22 cellular contexts compared by ENCODE assay signal in genomic region chr12:50276912-50277671, GRCh38. TPM values are rescaled to one million over a fixed set of nuclear protein-coding genes. Genes with fewer than 3 reads are reported as not detected.
A peak's percentile ranks its signal among the peaks of the same experiment; 100 is the strongest.
DNase-seq lines count a peak whose midpoint lies in the region; ATAC-seq, FAIRE-seq and TF ChIP-seq lines count a peak whose summit lies in the region.
"Had no signal": no experiment of that assay in that cellular context is flagged by ENCODE, and none has a peak within 500 bp of the region (broad histone marks: within the 10 kb centered on the region; RNA-seq: fewer than 3 reads in every experiment).

No MANE protein-coding gene starts in this region.

- in situ Hi-C loops in HepG2 (cut with HindIII; ENCODE audit: extremely low pct_ligation_motif_present, low pct_unique_long_range_greater_than_20kb) (no loop called here), mammary epithelial cell (cut with MboI; ENCODE audit: low sequenced_read_pairs in 2 of 2) (no loop called here)

- no peaks in the 10 kb centered on the region for H3K79me2 ChIP-seq in HepG2 (ENCODE audit: insufficient read depth, low read length)
- no peaks in the 10 kb centered on the region for H3K79me2 ChIP-seq in mammary epithelial cell (ENCODE audit: insufficient read depth, low read length)

- no peaks in the 10 kb centered on the region for H3K36me3 Mint-ChIP-seq in activated CD4-positive, alpha-beta T cell treated with anti-CD3 and anti-CD28 coated beads for 36 hours (ENCODE audit: low read depth)
- H3K36me3 Mint-ChIP-seq: activated naive CD8-positive, alpha-beta T cell; CD8-positive, alpha-beta memory T cell; naive thymus-derived CD4-positive, alpha-beta T cell had no signal

- TF ChIP-seq EP300 in HepG2 (IDR thresholded peaks at IDR 0.05; ENCODE audit: low read depth in 2 of 2, low read length in 2 of 2) = no peak
- no peak for TF ChIP-seq EP300 in HepG2 (CRISPR knock-in tag; IDR thresholded peaks at IDR 0.05; ENCODE audit: borderline replicate concordance)

- CTCF ChIA-PET in HepG2 (lab: Yijun Ruan, JAX; ENCODE audit: low intra/inter-chr PET ratio, low total read pairs) = no interaction called here
- CTCF ChIA-PET in mammary epithelial cell (lab: Charles Lee; ENCODE audit: low non-redundant PET) = no interaction called here
- CTCF ChIA-PET in activated CD4-positive, alpha-beta T cell treated with anti-CD3 and anti-CD28 coated beads for 36 hours (lab: Charles Lee) = no interaction called here

- no peak overlapping the region for H2AFZ ChIP-seq in HepG2 (ENCODE audit: low read length)
- H2AFZ ChIP-seq in mammary epithelial cell (ENCODE audit: low read depth, low read length) = no peak overlapping the region

- H3K9ac ChIP-seq in HepG2 (ENCODE audit: insufficient read depth, low read depth, low read length) (no peak overlapping the region), mammary epithelial cell (ENCODE audit: insufficient read depth, low read length) (no peak overlapping the region)

- H3K9me3 ChIP-seq in HepG2 (ENCODE audit: low read length) = no peaks in the 10 kb centered on the region
- H3K9me3 ChIP-seq in right lobe of liver = no peaks in the 10 kb centered on the region
- no peaks in the 10 kb centered on the region for H3K9me3 ChIP-seq in mammary epithelial cell (replicated peaks; ENCODE audit: insufficient read depth, low read length)
- H3K9me3 ChIP-seq in muscle layer of duodenum (ENCODE audit: control insufficient read depth in 1 of 2, low read length in 2 of 2) = no peaks in the 10 kb centered on the region
- no peaks in the 10 kb centered on the region for H3K9me3 ChIP-seq in vagina
- H3K9me3 ChIP-seq: prostate gland had no signal

- no peak for TF ChIP-seq CTCF in HepG2 (CRISPR knock-in tag; IDR thresholded peaks at IDR 0.05)
- no peak for TF ChIP-seq CTCF in right lobe of liver (IDR thresholded peaks at IDR 0.05)
- TF ChIP-seq CTCF in mammary epithelial cell (conservative IDR thresholded peaks at IDR 0.05 in 1 of 2, IDR thresholded peaks at IDR 0.05 in 1 of 2; ENCODE audit: extremely low read depth in 1 of 2, insufficient read depth in 1 of 2, low read depth in 1 of 2, low read length in 2 of 2) = no peak
- TF ChIP-seq CTCF in vagina (IDR thresholded peaks at IDR 0.05) = no peak
- TF ChIP-seq CTCF in foreskin keratinocyte (conservative IDR thresholded peaks at IDR 0.05) = no peak

- no peaks in the 10 kb centered on the region for H4K20me1 ChIP-seq in HepG2 (ENCODE audit: insufficient read depth, low read length)
- H4K20me1 ChIP-seq in mammary epithelial cell (ENCODE audit: insufficient read depth, low read length) = no peaks in the 10 kb centered on the region

- no peaks in the 10 kb centered on the region for H3K27me3 Mint-ChIP-seq in activated CD4-positive, alpha-beta T cell treated with anti-CD3 and anti-CD28 coated beads for 36 hours
- H3K27me3 Mint-ChIP-seq: activated naive CD8-positive, alpha-beta T cell had no signal

- H3K27me3 ChIP-seq in HepG2 (ENCODE audit: control insufficient read depth in 1 of 2, insufficient read depth in 2 of 2, low read length in 2 of 2) (no peaks in the 10 kb centered on the region), right lobe of liver (no peaks in the 10 kb centered on the region), mammary epithelial cell (ENCODE audit: insufficient read depth, low read length) (no peaks in the 10 kb centered on the region), muscle layer of duodenum (ENCODE audit: low read depth, low read length) (no peaks in the 10 kb centered on the region), vagina (no peaks in the 10 kb centered on the region), foreskin keratinocyte (no peaks in the 10 kb centered on the region)

- BruUV-seq in HepG2 (replicated peaks; lab: Mats Ljungman, UMichigan) = no TSS peak
- BruUV-seq in mammary epithelial cell (replicated peaks; lab: Mats Ljungman, UMichigan) = no TSS peak

- TF ChIP-seq POLR2A in HepG2 (IDR thresholded peaks at IDR 0.05; ENCODE audit: insufficient read depth in 1 of 2, low read depth in 2 of 2, low read length in 2 of 2) = no peak
- TF ChIP-seq POLR2A in right lobe of liver (IDR thresholded peaks at IDR 0.05) = no peak
- TF ChIP-seq POLR2A in vagina (IDR thresholded peaks at IDR 0.05) = no peak

- no peak for FAIRE-seq in HepG2 (lab: Jason Lieb, UNC)
- FAIRE-seq: RCC 7860 had no signal

- no peak overlapping the region for H3K27ac Mint-ChIP-seq in activated CD4-positive, alpha-beta T cell treated with anti-CD3 and anti-CD28 coated beads for 36 hours
- H3K27ac Mint-ChIP-seq: activated CD4-positive, alpha-beta memory T cell treated with anti-CD3 and anti-CD28 coated beads, Interleukin-2, amount 10 ng/mL, durations not matched to agents 7 days and 5 days; activated naive CD8-positive, alpha-beta T cell; stimulated activated naive CD8-positive, alpha-beta T cell treated with anti-CD3 and anti-CD28 coated beads, Interleukin-15, Interleukin-2, amounts not matched to agents 100 ng/mL and 50 ng/mL, for 24 hours had no signal

- intact Hi-C loops in HepG2 (cut with micrococcal nuclease; ENCODE audit: unreplicated experiment) (no loop called here), right lobe of liver (cut with DNase I) (no loop called here), mammary epithelial cell (cut with micrococcal nuclease) (no loop called here), vagina (cut with DNase I) (loop anchor here (5.0 kb wide), 1 partner anchor 55 kb away; no protein-coding TSS in a partner anchor)
- intact Hi-C loops in activated CD4-positive, alpha-beta T cell treated with anti-CD3 and anti-CD28 coated beads for 36 hours (cut with DNase I, micrococcal nuclease) = no loop called here

- POLR2A ChIA-PET in HepG2 (lab: Yijun Ruan, JAX) = no interaction called here
- POLR2A ChIA-PET in activated CD4-positive, alpha-beta T cell treated with anti-CD3 and anti-CD28 coated beads for 36 hours (lab: Charles Lee) = no interaction called here

- dilution Hi-C loops in mammary epithelial cell (cut with HindIII; ENCODE audit: low sequenced_read_pairs) = no loop called here

- no peaks in the 10 kb centered on the region for H3K36me3 ChIP-seq in HepG2 (replicated peaks in 1 of 2; ENCODE audit: control insufficient read depth in 1 of 2, insufficient read depth in 2 of 2, low read length in 2 of 2)
- H3K36me3 ChIP-seq in right lobe of liver = no peaks in the 10 kb centered on the region
- H3K36me3 ChIP-seq in mammary epithelial cell (ENCODE audit: insufficient read depth, low read length) = no peaks in the 10 kb centered on the region
- no peaks in the 10 kb centered on the region for H3K36me3 ChIP-seq in muscle layer of duodenum (ENCODE audit: control insufficient read depth in 1 of 2, insufficient read depth in 2 of 2, low read length in 2 of 2)
- H3K36me3 ChIP-seq in vagina = no peaks in the 10 kb centered on the region
- H3K36me3 ChIP-seq: cardiac muscle cell, prostate gland had no signal

- DNase-seq in HepG2 (ENCODE audit: low spot score) (no peak), right lobe of liver (no peak), mammary epithelial cell (peak; percentile 22), vagina (ENCODE audit: extremely low spot score in 2 of 2) (no peak), NCI-H2107 treated with DMSO at 0.1 percent for 48 hours (lab: John Stamatoyannopoulos, UW; ENCODE audit: unreplicated experiment) (no peak), foreskin keratinocyte (no peak)
- DNase-seq in activated CD4-positive, alpha-beta T cell treated with anti-CD3 and anti-CD28 coated beads for 36 hours = no peak
- DNase-seq: activated CD4-positive, alpha-beta memory T cell treated with anti-CD3 and anti-CD28 coated beads, Interleukin-2, amount 10 ng/mL, durations not matched to agents 7 days and 5 days; activated T-cell treated with anti-CD3 and anti-CD28 coated beads, Interleukin-2, amount 50 U/mL, for 48 hours; CD8-positive, alpha-beta memory T cell; effector CD4-positive, alpha-beta T cell; EL; naive thymus-derived CD4-positive, alpha-beta T cell; NCI-H1694; NCI-H526 treated with DMSO at 0.1 percent for 48 hours; WERI-Rb-1 had no signal

- no peak for TF ChIP-seq RAD21 in HepG2 (CRISPR knock-in tag; IDR thresholded peaks at IDR 0.05)

- H3K4me1 ChIP-seq in HepG2 (ENCODE audit: insufficient read depth, low read length) (peaks cover 69% of the 10 kb centered on the region), right lobe of liver (peaks cover 0 to 5% (median 2%) of the 10 kb centered on the region in 4 donors), mammary epithelial cell (ENCODE audit: insufficient read depth, low read length) (peaks cover 4% of the 10 kb centered on the region), muscle layer of duodenum (ENCODE audit: control insufficient read depth in 1 of 2, insufficient read depth in 2 of 2, low read length in 2 of 2) (peaks cover 0 to 3% of the 10 kb centered on the region in 2 donors), vagina (peaks cover under 1% of the 10 kb centered on the region), foreskin keratinocyte (peaks cover 10% of the 10 kb centered on the region)

- no peak; the same call in 2 of the 3 replicates for ATAC-seq in HepG2
- no peak for ATAC-seq in right lobe of liver
- no peak for ATAC-seq in activated CD4-positive, alpha-beta T cell treated with anti-CD3 and anti-CD28 coated beads for 36 hours
- ATAC-seq in foreskin keratinocyte = no peak
- ATAC-seq: naive thymus-derived CD4-positive, alpha-beta T cell had no signal

- H3K4me2 ChIP-seq in HepG2 (ENCODE audit: low read depth, low read length) (no peak overlapping the region), mammary epithelial cell (ENCODE audit: insufficient read depth, low read depth, low read length) (no peak overlapping the region)

- H3K27ac ChIP-seq in HepG2 (ENCODE audit: extremely low read length, insufficient read depth, low read length) = no peak overlapping the region
- no peak overlapping the region for H3K27ac ChIP-seq in right lobe of liver
- no peak overlapping the region for H3K27ac ChIP-seq in mammary epithelial cell (ENCODE audit: insufficient read depth, low read depth, low read length)
- H3K27ac ChIP-seq in muscle layer of duodenum (ENCODE audit: low read length) = peak overlapping the region; percentile 33
- peak overlapping the region; percentile 25 for H3K27ac ChIP-seq in vagina
- H3K27ac ChIP-seq in foreskin keratinocyte = no peak overlapping the region
- H3K27ac ChIP-seq: cardiac muscle cell, WERI-Rb-1 had no signal

- 94% methylated on average over 3 of the region's 3 CpGs for WGBS in HepG2 (ENCODE audit: low lambda C conversion rate)
- WGBS in right lobe of liver (ENCODE audit: insufficient coverage, low coverage, low lambda C conversion rate, missing lambda C conversion rate) = 69% methylated on average over 3 of the region's 3 CpGs
- 100% methylated on average over 3 of the region's 3 CpGs for WGBS in mammary epithelial cell (ENCODE audit: low coverage, missing lambda C conversion rate)

- H3K4me3 ChIP-seq in HepG2 (replicated peaks in 1 of 3; ENCODE audit: insufficient read depth in 1 of 3, low read depth in 2 of 3, low read length in 3 of 3) (no peak overlapping the region), right lobe of liver (no peak overlapping the region), mammary epithelial cell (replicated peaks in 1 of 3; ENCODE audit: insufficient read depth in 1 of 3, low read depth in 2 of 3, low read length in 3 of 3) (no peak overlapping the region), muscle layer of duodenum (ENCODE audit: low read depth in 1 of 2, low read length in 2 of 2) (no peak overlapping the region), vagina (no peak overlapping the region)
- H3K4me3 ChIP-seq: cardiac muscle cell, prostate gland had no signal

- H3K4me3 Mint-ChIP-seq in activated CD4-positive, alpha-beta T cell treated with anti-CD3 and anti-CD28 coated beads for 36 hours = no peak overlapping the region
- H3K4me3 Mint-ChIP-seq: activated CD4-positive, alpha-beta memory T cell treated with anti-CD3 and anti-CD28 coated beads, Interleukin-2, amount 10 ng/mL, durations not matched to agents 7 days and 5 days; activated naive CD8-positive, alpha-beta T cell; CD8-positive, alpha-beta memory T cell; naive thymus-derived CD4-positive, alpha-beta T cell; stimulated activated naive CD8-positive, alpha-beta T cell treated with anti-CD3 and anti-CD28 coated beads, Interleukin-15, Interleukin-2, amounts not matched to agents 100 ng/mL and 50 ng/mL, for 24 hours had no signal

- H3K4me1 Mint-ChIP-seq in activated CD4-positive, alpha-beta T cell treated with anti-CD3 and anti-CD28 coated beads for 36 hours = peaks cover 13% of the 10 kb centered on the region

- H3K9me3 Mint-ChIP-seq in activated CD4-positive, alpha-beta T cell treated with anti-CD3 and anti-CD28 coated beads for 36 hours (ENCODE audit: low read depth) = no peaks in the 10 kb centered on the region
- H3K9me3 Mint-ChIP-seq: activated CD4-positive, alpha-beta memory T cell treated with anti-CD3 and anti-CD28 coated beads, Interleukin-2, amount 10 ng/mL, durations not matched to agents 7 days and 5 days; CD8-positive, alpha-beta memory T cell; naive thymus-derived CD4-positive, alpha-beta T cell; stimulated activated naive CD8-positive, alpha-beta T cell treated with anti-CD3 and anti-CD28 coated beads, Interleukin-15, Interleukin-2, amounts not matched to agents 100 ng/mL and 50 ng/mL, for 24 hours had no signal

RNA-seq across cellular contexts. Expression of gene LIMA1, which starts 6.2 kb away (rescaled TPM):
- total RNA-seq in HepG2 (2016; rRNA removed; fragmentation: Illumina TruSeq; extraction: Trizol) (13.0 and 19.3 TPM in 2 replicates), right lobe of liver (10 to 100 TPM in 5 of 6 experiments, 1 to 10 TPM in 1; 7.3 to 21.9 (median 13.1) TPM), mammary epithelial cell (100 to 1,000 TPM; 398 to 425 TPM), vagina (99.2 TPM), foreskin keratinocyte (512 and 582 TPM in 2 replicates)
- total RNA-seq in HepG2 (2016; cell fraction: cytosol; rRNA removed; fragmentation: Illumina TruSeq; extraction: Trizol; ENCODE audit: low read depth) = 0.91 and 1.6 TPM in 2 replicates
- total RNA-seq in HepG2 (2016; cell fraction: insoluble cytoplasmic fraction; rRNA removed; fragmentation: Illumina TruSeq; extraction: Trizol) = 12.8 and 15.0 TPM in 2 replicates
- 4.2 and 5.4 TPM in 2 replicates for total RNA-seq in HepG2 (2016; cell fraction: membrane; rRNA removed; fragmentation: Illumina TruSeq; extraction: Trizol)
- total RNA-seq in HepG2 (2016; cell fraction: nucleus; rRNA removed; fragmentation: Illumina TruSeq; extraction: Trizol) = 14.1 and 15.9 TPM in 2 replicates
- polyA plus RNA-seq in HepG2 (2011; rRNA removed) (13.9 and 19.8 TPM in 2 replicates), mammary epithelial cell (167 TPM), foreskin keratinocyte (244 and 245 TPM in 2 replicates)
- polyA plus RNA-seq in HepG2 (2011; cell fraction: cytosol; rRNA removed) = 5.0 and 7.4 TPM in 2 replicates
- polyA plus RNA-seq in HepG2 (2011; cell fraction: nucleus; rRNA removed) = 8.8 and 9.7 TPM in 2 replicates
- polyA plus RNA-seq in HepG2 (2012) = 11.5 and 11.9 TPM in 2 replicates
- 0.72 and 1.1 TPM in 2 replicates for polyA plus RNA-seq in HepG2 (2016; cell fraction: cytosol; fragmentation: Illumina TruSeq; extraction: Trizol; ENCODE audit: low read depth)
- 21.3 and 21.6 TPM in 2 replicates for polyA plus RNA-seq in HepG2 (2016; cell fraction: insoluble cytoplasmic fraction; fragmentation: Illumina TruSeq; extraction: Trizol; ENCODE audit: low read depth)
- 1.9 and 2.7 TPM in 2 replicates for polyA plus RNA-seq in HepG2 (2016; cell fraction: membrane; fragmentation: Illumina TruSeq; extraction: Trizol; ENCODE audit: low read depth)
- polyA plus RNA-seq in HepG2 (2016; cell fraction: nucleus; fragmentation: Illumina TruSeq; extraction: Trizol; ENCODE audit: insufficient read depth, low read depth) = 17.1 and 18.0 TPM in 2 replicates
- 21.1 and 72.7 TPM in 2 replicates for polyA minus RNA-seq in HepG2 (2011; rRNA and poly(A)+ RNA removed; ENCODE audit: low replicate concordance)
- polyA minus RNA-seq in HepG2 (2011; cell fraction: cytosol; rRNA and poly(A)+ RNA removed) = 12.9 and 14.3 TPM in 2 replicates
- 22.8 and 23.7 TPM in 2 replicates for polyA minus RNA-seq in HepG2 (2011; cell fraction: nucleus; rRNA and poly(A)+ RNA removed)
- 210 TPM for polyA minus RNA-seq in mammary epithelial cell
- 10 to 100 TPM; 69.7 to 90.4 TPM for total RNA-seq in activated CD4-positive, alpha-beta T cell treated with anti-CD3 and anti-CD28 coated beads for 36 hours

Comparison
In these comparisons a context has a peak if more than half of its experiments do, and no peak if none do; other contexts are left out.
1. H3K27ac ChIP-seq: peak in muscle layer of duodenum (single experiment) and vagina (single experiment); none in HepG2 (single experiment), right lobe of liver (0 of 3), mammary epithelial cell (single experiment) and foreskin keratinocyte (single experiment).